23 cellular contexts compared by ENCODE assay signal in the genomic region with DNA sequence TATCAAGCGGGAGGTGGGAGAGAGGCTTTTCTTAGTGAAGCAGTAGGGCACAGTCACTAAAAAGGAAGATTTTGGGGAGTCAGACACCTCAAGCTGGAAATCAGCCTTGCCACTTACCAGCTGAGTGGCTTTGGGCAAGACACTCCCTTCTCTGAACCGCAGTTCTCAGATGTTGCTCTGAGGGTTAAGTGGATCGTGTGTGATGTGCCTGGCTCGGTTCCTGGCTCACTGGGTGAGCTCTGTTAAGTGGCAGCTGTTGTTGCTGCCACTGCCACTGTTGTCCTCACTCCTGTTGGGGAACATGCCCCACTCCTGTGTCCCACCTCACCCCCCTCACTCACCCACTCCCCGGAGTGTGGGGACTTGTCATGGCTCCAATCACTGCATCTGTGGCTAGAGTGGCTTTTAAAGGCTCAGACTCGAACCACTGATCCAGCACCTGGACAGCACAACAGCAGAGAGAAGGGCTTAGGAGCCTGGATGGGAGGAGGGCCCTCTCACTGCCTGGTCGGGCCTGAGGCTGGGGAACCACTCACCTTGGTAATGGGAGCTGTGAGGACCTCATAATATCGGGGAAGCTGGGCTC. TPM values are rescaled to one million over a fixed set of nuclear protein-coding genes. Genes with fewer than 3 reads are reported as not detected.
A peak's percentile ranks its signal among the peaks of the same experiment; 100 is the strongest.
DNase-seq lines count a peak whose midpoint lies in the region; ATAC-seq and TF ChIP-seq lines count a peak whose summit lies in the region.
"Had no signal": no experiment of that assay in that cellular context is flagged by ENCODE, and none has a peak within 500 bp of the region (broad histone marks: within the 10 kb centered on the region; RNA-seq: fewer than 3 reads in every experiment).

No MANE protein-coding gene starts in this region.

- no peaks in the 10 kb centered on the region for H3K9me3 ChIP-seq in upper lobe of right lung
- H3K9me3 ChIP-seq: A549, adrenal gland, colonic mucosa, left ventricle myocardium inferior, Peyer's patch, prostate gland, SJCRH30 had no signal

- H3K9me3 Mint-ChIP-seq in activated CD4-positive, alpha-beta memory T cell treated with anti-CD3 and anti-CD28 coated beads, Interleukin-2, amount 10 ng/mL, durations not matched to agents 7 days and 5 days: no peaks in the 10 kb centered on the region
- no peaks in the 10 kb centered on the region for H3K9me3 Mint-ChIP-seq in activated CD4-positive, alpha-beta memory T cell treated with anti-CD3 and anti-CD28 coated beads for 36 hours
- peaks cover 9% of the 10 kb centered on the region for H3K9me3 Mint-ChIP-seq in glutamatergic neuron (ENCODE audit: unreplicated experiment)
- H3K9me3 Mint-ChIP-seq in nephron progenitor cell: no peaks in the 10 kb centered on the region
- H3K9me3 Mint-ChIP-seq: activated T-cell treated with anti-CD3 and anti-CD28 coated beads, Interleukin-2, amount 50 U/mL, for 72 hours; neural progenitor cell; T-cell; type B pancreatic cell had no signal

- no peak overlapping the region for H3K4me3 ChIP-seq in upper lobe of right lung
- H3K4me3 ChIP-seq: A549, adrenal gland, colonic mucosa, left ventricle myocardium inferior, neural progenitor cell, Peyer's patch, prostate gland, SJCRH30 had no signal

- no peaks in the 10 kb centered on the region for H3K27me3 Mint-ChIP-seq in activated CD4-positive, alpha-beta memory T cell treated with anti-CD3 and anti-CD28 coated beads, Interleukin-2, amount 10 ng/mL, durations not matched to agents 7 days and 5 days
- no peaks in the 10 kb centered on the region for H3K27me3 Mint-ChIP-seq in activated CD4-positive, alpha-beta memory T cell treated with anti-CD3 and anti-CD28 coated beads for 36 hours
- H3K27me3 Mint-ChIP-seq in glutamatergic neuron (ENCODE audit: unreplicated experiment): peaks cover 8% of the 10 kb centered on the region
- H3K27me3 Mint-ChIP-seq in nephron progenitor cell (ENCODE audit: low read depth, poor library complexity): peaks cover 12% of the 10 kb centered on the region
- H3K27me3 Mint-ChIP-seq: T-cell, type B pancreatic cell had no signal

- CTCF ChIA-PET in activated CD4-positive, alpha-beta memory T cell treated with anti-CD3 and anti-CD28 coated beads, Interleukin-2, amount 10 ng/mL, durations not matched to agents 7 days and 5 days (lab: Charles Lee): interaction anchor here (1.6 kb wide), 1 partner anchor 9 kb away, joined by 7 read pairs; no protein-coding TSS in a partner anchor
- CTCF ChIA-PET in activated CD4-positive, alpha-beta memory T cell treated with anti-CD3 and anti-CD28 coated beads for 36 hours (lab: Charles Lee): interaction anchor here (1.0 to 1.2 kb wide), 2 partner anchors 9 to 31 kb away, joined by 3 read pairs; no protein-coding TSS in a partner anchor

- H3K4me3 Mint-ChIP-seq in activated CD4-positive, alpha-beta memory T cell treated with anti-CD3 and anti-CD28 coated beads, Interleukin-2, amount 10 ng/mL, durations not matched to agents 7 days and 5 days: no peak overlapping the region
- H3K4me3 Mint-ChIP-seq in activated CD4-positive, alpha-beta memory T cell treated with anti-CD3 and anti-CD28 coated beads for 36 hours: no peak overlapping the region
- H3K4me3 Mint-ChIP-seq in glutamatergic neuron (ENCODE audit: unreplicated experiment): no peak overlapping the region
- no peak overlapping the region for H3K4me3 Mint-ChIP-seq in nephron progenitor cell
- H3K4me3 Mint-ChIP-seq: activated T-cell treated with anti-CD3 and anti-CD28 coated beads, Interleukin-2, amount 50 U/mL, for 72 hours; neural progenitor cell; T-cell; type B pancreatic cell had no signal

- H3K4me1 ChIP-seq in upper lobe of right lung: peaks cover 4% of the 10 kb centered on the region
- H3K4me1 ChIP-seq: A549, adrenal gland, colonic mucosa, neural progenitor cell, Peyer's patch, prostate gland, SJCRH30 had no signal

- ATAC-seq in upper lobe of right lung (no peak), GM21528 (IDR thresholded peaks at IDR 0.05; ENCODE audit: low FRiP score, unreplicated experiment) (no peak)
- ATAC-seq: A549; activated T-cell treated with anti-CD3 and anti-CD28 coated beads, Interleukin-2, amount 50 U/mL, for 72 hours; esophagus mucosa; T-cell had no signal

- peaks cover 11% of the 10 kb centered on the region for H3K36me3 Mint-ChIP-seq in activated CD4-positive, alpha-beta memory T cell treated with anti-CD3 and anti-CD28 coated beads, Interleukin-2, amount 10 ng/mL, durations not matched to agents 7 days and 5 days (ENCODE audit: low read depth)
- peaks cover 2% of the 10 kb centered on the region for H3K36me3 Mint-ChIP-seq in activated CD4-positive, alpha-beta memory T cell treated with anti-CD3 and anti-CD28 coated beads for 36 hours
- peaks cover 4% of the 10 kb centered on the region for H3K36me3 Mint-ChIP-seq in glutamatergic neuron (ENCODE audit: unreplicated experiment)
- peaks cover 4% of the 10 kb centered on the region for H3K36me3 Mint-ChIP-seq in nephron progenitor cell (ENCODE audit: low read depth)
- H3K36me3 Mint-ChIP-seq: type B pancreatic cell had no signal

- intact Hi-C loops in activated CD4-positive, alpha-beta memory T cell treated with anti-CD3 and anti-CD28 coated beads for 36 hours (cut with micrococcal nuclease): no loop called here
- intact Hi-C loops in upper lobe of right lung (cut with DNase I): no loop called here

- DNase-seq in activated CD4-positive, alpha-beta memory T cell treated with anti-CD3 and anti-CD28 coated beads, Interleukin-2, amount 10 ng/mL, durations not matched to agents 7 days and 5 days: no peak
- no peak for DNase-seq in activated CD4-positive, alpha-beta memory T cell treated with anti-CD3 and anti-CD28 coated beads for 36 hours
- DNase-seq in NCI-H1694 treated with DMSO at 0.1 percent for 48 hours (lab: John Stamatoyannopoulos, UW): peak; percentile 18
- no peak for DNase-seq in glutamatergic neuron
- DNase-seq in upper lobe of right lung: no peak
- DNase-seq in medulla oblongata (ENCODE audit: extremely low spot score): no peak
- no peak for DNase-seq in nephron progenitor cell
- DNase-seq: activated CD4-positive, alpha-beta T cell treated with anti-CD3 and anti-CD28 coated beads for 4 hours; activated naive CD4-positive, alpha-beta T cell treated with Interleukin-2 at 50 U/mL for 16 hours; activated T-cell treated with anti-CD3 and anti-CD28 coated beads, Interleukin-2, amount 50 U/mL, for 72 hours; colonic mucosa; NCI-H510A; Peyer's patch; T-cell had no signal

- H3K36me3 ChIP-seq in upper lobe of right lung: no peaks in the 10 kb centered on the region
- H3K36me3 ChIP-seq: colonic mucosa, neural progenitor cell, Peyer's patch, prostate gland, SJCRH30 had no signal

- peaks cover 44% of the 10 kb centered on the region for H3K4me1 Mint-ChIP-seq in activated CD4-positive, alpha-beta memory T cell treated with anti-CD3 and anti-CD28 coated beads, Interleukin-2, amount 10 ng/mL, durations not matched to agents 7 days and 5 days
- H3K4me1 Mint-ChIP-seq in activated CD4-positive, alpha-beta memory T cell treated with anti-CD3 and anti-CD28 coated beads for 36 hours (ENCODE audit: low read depth): peaks cover 23% of the 10 kb centered on the region
- H3K4me1 Mint-ChIP-seq in glutamatergic neuron (ENCODE audit: low read depth, unreplicated experiment) (peaks cover 13% of the 10 kb centered on the region), nephron progenitor cell (peaks cover 26% of the 10 kb centered on the region)

- H3K27me3 ChIP-seq in upper lobe of right lung: no peaks in the 10 kb centered on the region
- H3K27me3 ChIP-seq: adrenal gland, colonic mucosa, neural progenitor cell, Peyer's patch had no signal

- no peak for TF ChIP-seq CTCF in glutamatergic neuron (IDR thresholded peaks at IDR 0.05; ENCODE audit: partially characterized antibody, unreplicated experiment)
- no peak for TF ChIP-seq CTCF in upper lobe of right lung (IDR thresholded peaks at IDR 0.05)
- TF ChIP-seq CTCF in nephron progenitor cell (IDR thresholded peaks at IDR 0.05): no peak

- H3K27ac ChIP-seq in upper lobe of right lung: peak overlapping the region; percentile 30
- H3K27ac ChIP-seq: A549, colonic mucosa, left ventricle myocardium inferior, neural progenitor cell, Peyer's patch, prostate gland, SJCRH30 had no signal

- POLR2A ChIA-PET in activated CD4-positive, alpha-beta memory T cell treated with anti-CD3 and anti-CD28 coated beads, Interleukin-2, amount 10 ng/mL, durations not matched to agents 7 days and 5 days (lab: Charles Lee): no interaction called here
- POLR2A ChIA-PET in activated CD4-positive, alpha-beta memory T cell treated with anti-CD3 and anti-CD28 coated beads for 36 hours (lab: Charles Lee): no interaction called here

- H3K27ac Mint-ChIP-seq in activated CD4-positive, alpha-beta memory T cell treated with anti-CD3 and anti-CD28 coated beads, Interleukin-2, amount 10 ng/mL, durations not matched to agents 7 days and 5 days: peak overlapping the region; percentile 29
- H3K27ac Mint-ChIP-seq in activated CD4-positive, alpha-beta memory T cell treated with anti-CD3 and anti-CD28 coated beads for 36 hours: no peak overlapping the region
- H3K27ac Mint-ChIP-seq in glutamatergic neuron (ENCODE audit: unreplicated experiment): peak overlapping the region; percentile 67
- no peak overlapping the region for H3K27ac Mint-ChIP-seq in nephron progenitor cell
- H3K27ac Mint-ChIP-seq: activated T-cell treated with anti-CD3 and anti-CD28 coated beads, Interleukin-2, amount 50 U/mL, for 72 hours; neural progenitor cell; T-cell; type B pancreatic cell had no signal

RNA-seq across cellular contexts. Expression of gene PYROXD2, which starts 20.0 kb away (rescaled TPM):
- 10 to 100 TPM; 13.5 to 18.7 TPM for total RNA-seq in activated CD4-positive, alpha-beta memory T cell treated with anti-CD3 and anti-CD28 coated beads, Interleukin-2, amount 10 ng/mL, durations not matched to agents 7 days and 5 days
- total RNA-seq in activated CD4-positive, alpha-beta memory T cell treated with anti-CD3 and anti-CD28 coated beads for 36 hours: 1 to 10 TPM; 4.7 to 5.3 TPM
- 5.5 TPM for total RNA-seq in glutamatergic neuron (ENCODE audit: unreplicated experiment)
- total RNA-seq in upper lobe of right lung: 13.0 TPM

RNA-seq across cellular contexts. Expression of gene HPS1, which starts 51.8 kb away (rescaled TPM):
- 10 to 100 TPM; 85.4 to 88.3 TPM for total RNA-seq in activated CD4-positive, alpha-beta memory T cell treated with anti-CD3 and anti-CD28 coated beads, Interleukin-2, amount 10 ng/mL, durations not matched to agents 7 days and 5 days
- 10 to 100 TPM; 42.1 to 44.3 TPM for total RNA-seq in activated CD4-positive, alpha-beta memory T cell treated with anti-CD3 and anti-CD28 coated beads for 36 hours
- total RNA-seq in glutamatergic neuron (ENCODE audit: unreplicated experiment) (34.4 TPM), upper lobe of right lung (77.7 TPM)

Comparison
In these comparisons a context has a peak if more than half of its experiments do, and no peak if none do; other contexts are left out.
1. H3K27ac Mint-ChIP-seq: peak in activated CD4-positive, alpha-beta memory T cell treated with anti-CD3 and anti-CD28 coated beads, Interleukin-2, amount 10 ng/mL, durations not matched to agents 7 days and 5 days (single experiment) and glutamatergic neuron (single experiment); none in activated CD4-positive, alpha-beta memory T cell treated with anti-CD3 and anti-CD28 coated beads for 36 hours (single experiment) and nephron progenitor cell (single experiment).